Comparison of ENCODE assay signal across 10 cellular contexts in the genomic region with DNA sequence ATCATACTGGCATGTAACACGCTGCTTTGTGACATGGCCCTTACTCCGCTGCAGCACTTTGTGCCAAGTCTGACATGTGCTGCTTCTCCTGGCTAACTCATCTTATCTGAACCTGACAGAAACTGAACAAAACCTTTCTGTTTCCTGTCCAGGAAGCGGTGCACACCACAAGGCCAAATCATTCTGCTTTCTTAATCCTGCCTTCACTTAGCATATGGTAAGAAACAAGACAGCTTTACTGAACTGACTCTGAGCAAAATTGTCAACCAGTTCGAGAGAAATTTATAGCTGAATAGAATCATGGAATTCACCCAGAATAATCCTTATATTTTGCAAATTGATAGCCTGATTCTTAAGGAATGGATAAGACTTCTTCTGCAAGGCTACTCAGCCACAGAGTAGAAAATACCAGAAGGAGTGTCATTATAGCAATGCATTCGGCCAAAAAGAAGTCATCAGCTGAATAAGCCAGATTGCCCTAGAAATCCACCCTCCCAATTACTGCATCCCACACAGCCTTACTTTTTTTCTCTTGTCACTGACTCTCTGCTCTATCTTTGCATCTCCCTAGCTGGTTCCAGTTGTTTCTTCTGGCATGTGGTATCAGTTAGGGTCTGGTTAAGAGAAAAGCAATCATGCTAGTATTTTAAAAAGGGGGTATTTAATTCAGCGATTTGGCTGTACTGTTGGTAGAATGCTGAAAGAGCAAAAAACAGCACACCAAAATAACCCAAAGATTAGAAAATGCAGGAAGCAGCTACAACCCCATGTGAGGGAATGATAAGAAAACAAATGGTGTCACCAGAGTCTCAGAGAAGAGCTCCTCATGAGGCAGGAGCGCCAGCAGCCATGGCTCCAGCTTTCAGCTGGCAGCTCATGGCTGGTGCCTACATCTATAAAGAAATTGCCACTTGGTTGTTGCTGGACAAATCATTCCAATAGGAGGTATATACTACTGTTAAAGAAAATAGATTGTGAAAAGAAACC. TPM values are rescaled to one million over a fixed set of nuclear protein-coding genes. Genes with fewer than 3 reads are reported as not detected.
A peak's percentile ranks its signal among the peaks of the same experiment; 100 is the strongest.
DNase-seq lines count a peak whose midpoint lies in the region; ATAC-seq and TF ChIP-seq lines count a peak whose summit lies in the region.
"Had no signal": no experiment of that assay in that cellular context is flagged by ENCODE, and none has a peak within 500 bp of the region (broad histone marks: within the 10 kb centered on the region; RNA-seq: fewer than 3 reads in every experiment).

No MANE protein-coding gene starts in this region.

- no TSS peak for BruUV-seq in OCI-LY7 (replicated peaks; lab: Mats Ljungman, UMichigan)

- POLR2A ChIA-PET in OCI-LY7 (lab: Charles Lee), result interaction anchor here (0.7 kb wide), 1 partner anchor 603 kb away, joined by 3 read pairs; no protein-coding TSS in a partner anchor

- no peak for TF ChIP-seq POLR2A in sigmoid colon (IDR thresholded peaks at IDR 0.05)

- no peaks in the 10 kb centered on the region for H3K36me3 ChIP-seq in right atrium auricular region
- H3K36me3 ChIP-seq in OCI-LY7 (ENCODE audit: insufficient read depth, low read length), result no peaks in the 10 kb centered on the region
- no peaks in the 10 kb centered on the region for H3K36me3 ChIP-seq in sigmoid colon

- no peak overlapping the region for H3K4me2 ChIP-seq in OCI-LY7 (ENCODE audit: low read length)

- H3K9me2 ChIP-seq in OCI-LY7 (ENCODE audit: insufficient read depth, low read length), result no peaks in the 10 kb centered on the region

- WGBS in sigmoid colon, 2 donors, result 52 to 77% methylated on average over 7 of the region's 7 CpGs

- H3K27ac ChIP-seq in right atrium auricular region (no peak overlapping the region), OCI-LY7 (ENCODE audit: low read depth, low read length, poor library complexity, severe bottlenecking) (no peak overlapping the region), sigmoid colon (no peak overlapping the region)
- H3K27ac ChIP-seq: C4-2B had no signal

- H3K9me3 ChIP-seq in right atrium auricular region, result no peaks in the 10 kb centered on the region
- no peaks in the 10 kb centered on the region for H3K9me3 ChIP-seq in OCI-LY7 (ENCODE audit: low read length)
- no peaks in the 10 kb centered on the region for H3K9me3 ChIP-seq in sigmoid colon

- H3K4me3 ChIP-seq in right atrium auricular region (no peak overlapping the region), OCI-LY7 (ENCODE audit: low read depth, low read length, poor library complexity, severe bottlenecking) (no peak overlapping the region), sigmoid colon (no peak overlapping the region)

- DNase-seq in Right ventricle myocardium inferior (ENCODE audit: missing footprints), result no peak
- no peak for DNase-seq in right atrium auricular region (ENCODE audit: low spot score)
- peak; percentile 26 for DNase-seq in OCI-LY7 (ENCODE audit: low spot score)
- peak; percentile 40 for DNase-seq in putamen (ENCODE audit: low spot score)
- DNase-seq in NCI-H446 (lab: John Stamatoyannopoulos, UW), result no peak
- DNase-seq in NCI-H1105 treated with DMSO at 0.1 percent for 48 hours (lab: John Stamatoyannopoulos, UW), result no peak
- DNase-seq in sigmoid colon, result no peak

- H3K27me3 ChIP-seq in right atrium auricular region (no peaks in the 10 kb centered on the region), sigmoid colon (no peaks in the 10 kb centered on the region)

- CTCF ChIA-PET in OCI-LY7 (lab: Charles Lee; ENCODE audit: unreplicated experiment), result no interaction called here

- intact Hi-C loops in Right ventricle myocardium inferior (cut with DNase I), result no loop called here
- intact Hi-C loops in OCI-LY7 (cut with micrococcal nuclease; ENCODE audit: unreplicated experiment), result no loop called here
- intact Hi-C loops in sigmoid colon (cut with DNase I), result no loop called here

- no peaks in the 10 kb centered on the region for H3K79me2 ChIP-seq in OCI-LY7 (ENCODE audit: insufficient read depth, low read depth, low read length)

- no peak for TF ChIP-seq EP300 in sigmoid colon (IDR thresholded peaks at IDR 0.05)

- H2AFZ ChIP-seq in OCI-LY7 (ENCODE audit: low read length), result 0 out of 2 replicates have a peak overlapping the region, but pooled peaks have one; percentile 3

- ATAC-seq in Right ventricle myocardium inferior (peak; percentile 72), HG02884 (IDR thresholded peaks at IDR 0.05; ENCODE audit: unreplicated experiment) (peak; percentile 92)

- no peak for TF ChIP-seq CTCF in right atrium auricular region (IDR thresholded peaks at IDR 0.05)
- TF ChIP-seq CTCF in OCI-LY7 (conservative IDR thresholded peaks at IDR 0.05; ENCODE audit: low read length), result no peak
- TF ChIP-seq CTCF in sigmoid colon (IDR thresholded peaks at IDR 0.05), result no peak

- H3K4me1 ChIP-seq in right atrium auricular region, result no peaks in the 10 kb centered on the region
- no peaks in the 10 kb centered on the region for H3K4me1 ChIP-seq in OCI-LY7 (ENCODE audit: insufficient read depth, low read length, poor library complexity, severe bottlenecking)
- H3K4me1 ChIP-seq in sigmoid colon, result no peaks in the 10 kb centered on the region

- no peaks in the 10 kb centered on the region for H4K20me1 ChIP-seq in OCI-LY7 (ENCODE audit: insufficient read depth, low read length)

RNA-seq across cellular contexts. Expression of a gene that starts 41.7 kb away (rescaled TPM):
- total RNA-seq in Right ventricle myocardium inferior (0.84 TPM), right atrium auricular region (not detected), OCI-LY7 (2022) (not detected in 2 replicates), sigmoid colon (not detected)
- not detected in 2 replicates for total RNA-seq in OCI-LY7 (2014; rRNA removed; shearing (Covaris generic))
- 1 to 10 TPM in 1 of 3 donors, not detected in 2; 2.4 TPM for polyA plus RNA-seq in sigmoid colon
- total RNA-seq: naive thymus-derived CD8-positive, alpha-beta T cell had no signal
- polyA plus RNA-seq: naive thymus-derived CD8-positive, alpha-beta T cell had no signal

Comparison
In these comparisons a context has a peak if more than half of its experiments do, and no peak if none do; other contexts are left out.
1. DNase-seq: peak in OCI-LY7 (single experiment) and putamen (single experiment); none in Right ventricle myocardium inferior (single experiment), right atrium auricular region (single experiment), NCI-H446 (0 of 2), NCI-H1105 treated with DMSO at 0.1 percent for 48 hours (single experiment) and sigmoid colon (single experiment).